In the genomic region with DNA sequence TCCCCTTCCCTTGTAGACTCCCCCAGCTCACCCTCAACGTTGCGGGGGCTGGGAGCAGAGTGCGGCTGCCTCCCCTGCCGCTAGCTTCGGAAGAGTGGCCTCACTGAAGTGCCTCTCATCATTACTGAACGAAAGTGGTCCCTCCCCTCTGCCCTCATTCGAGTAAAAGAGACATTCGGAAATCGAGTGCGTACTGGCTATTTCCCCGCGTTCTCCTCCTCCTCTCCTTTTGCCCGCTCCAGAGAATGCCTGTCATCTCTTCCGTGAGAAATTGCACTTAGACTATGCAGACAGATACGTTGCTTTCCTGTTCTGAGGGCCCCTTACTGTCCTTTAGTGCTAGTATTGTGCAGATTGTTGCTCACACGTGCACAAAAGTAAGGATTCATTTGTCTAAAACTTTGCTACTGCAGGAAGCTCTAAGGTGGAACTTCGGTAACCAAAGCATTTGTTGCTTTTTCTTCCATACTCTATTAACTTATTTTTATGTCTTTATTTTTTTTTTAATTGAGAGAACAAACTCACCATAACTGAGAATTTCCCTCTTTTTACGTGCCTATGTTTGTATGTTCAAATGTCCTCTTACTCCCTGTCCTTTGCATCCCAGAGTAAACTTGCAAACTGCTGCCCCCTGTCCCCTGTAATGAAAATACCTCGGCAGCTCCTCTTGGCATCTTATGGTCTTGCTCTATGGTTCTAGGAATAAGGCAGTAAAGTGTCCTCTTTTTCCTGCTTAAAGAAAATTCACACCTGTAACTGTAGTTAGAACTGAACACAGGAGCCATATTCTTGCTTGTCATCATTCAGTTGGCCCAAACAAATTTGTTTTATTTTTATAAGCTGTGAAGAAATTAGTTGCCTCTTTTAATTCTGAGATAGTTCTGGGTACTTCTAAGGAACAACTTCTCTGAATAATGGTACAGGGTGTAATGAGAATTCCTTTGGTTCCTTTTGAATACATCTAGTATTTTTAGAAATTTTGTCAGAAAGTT, we compare ENCODE assay signal across 9 cellular contexts. TPM values are rescaled to one million over a fixed set of nuclear protein-coding genes. Genes with fewer than 3 reads are reported as not detected.
A peak's percentile ranks its signal among the peaks of the same experiment; 100 is the strongest.
DNase-seq lines count a peak whose midpoint lies in the region; ATAC-seq, FAIRE-seq and TF ChIP-seq lines count a peak whose summit lies in the region.
"Had no signal": no experiment of that assay in that cellular context is flagged by ENCODE, and none has a peak within 500 bp of the region (broad histone marks: within the 10 kb centered on the region; RNA-seq: fewer than 3 reads in every experiment).

No MANE protein-coding gene starts in this region.

- H3K79me2 ChIP-seq in endothelial cell of umbilical vein (ENCODE audit: control insufficient read depth, insufficient read depth, low read length) = peaks cover 53% of the 10 kb centered on the region

- H3K27me3 Mint-ChIP-seq in activated B cell treated with CpG ODN at 0.5 μM for 24 hours = peaks cover 2% of the 10 kb centered on the region

- ATAC-seq in GM18511 (IDR thresholded peaks at IDR 0.05; ENCODE audit: unreplicated experiment) (peak; percentile 45), HG03066 (IDR thresholded peaks at IDR 0.05; ENCODE audit: low read depth, unreplicated experiment) (peak; percentile 30), activated B cell treated with CpG ODN at 0.5 μM for 24 hours (ENCODE audit: low read depth) (peak; percentile 53)

- no peaks in the 10 kb centered on the region for H3K27me3 ChIP-seq in endothelial cell of umbilical vein (ENCODE audit: control insufficient read depth in 2 of 2, insufficient read depth in 2 of 2, low read length in 2 of 2)
- H3K27me3 ChIP-seq in tibial artery = no peaks in the 10 kb centered on the region

- peaks cover 9% of the 10 kb centered on the region for H3K36me3 Mint-ChIP-seq in activated B cell treated with CpG ODN at 0.5 μM for 24 hours (ENCODE audit: low read depth)

- peaks cover 14% of the 10 kb centered on the region for H3K4me1 ChIP-seq in endothelial cell of umbilical vein (ENCODE audit: control insufficient read depth, extremely low read depth, insufficient read depth, low read length)
- peaks cover 0 to 26% (median 13%) of the 10 kb centered on the region in 4 donors for H3K4me1 ChIP-seq in tibial artery

- peaks cover 44% of the 10 kb centered on the region for H3K4me1 Mint-ChIP-seq in activated B cell treated with CpG ODN at 0.5 μM for 24 hours

- peak overlapping the region; percentile 90 for H3K4me3 Mint-ChIP-seq in activated B cell treated with CpG ODN at 0.5 μM for 24 hours

- H3K9ac ChIP-seq in endothelial cell of umbilical vein (replicated peaks; ENCODE audit: extremely low read depth, insufficient read depth, low read length) = peak overlapping the region; percentile 71

- H3K27ac Mint-ChIP-seq in activated B cell treated with CpG ODN at 0.5 μM for 24 hours = peak overlapping the region; percentile 83

- POLR2A ChIA-PET in activated B cell treated with CpG ODN at 0.5 μM for 24 hours (lab: Charles Lee) = interaction anchor here (1.4 kb wide), 1 partner anchor 281 kb away, joined by 3 read pairs; a partner anchor contains a TSS
- POLR2A ChIA-PET in endothelial cell of umbilical vein (lab: Charles Lee) = interaction anchor here (0.6 to 0.8 kb wide), 3 partner anchors 19 to 282 kb away, joined by 3 read pairs; a partner anchor contains a TSS

- intact Hi-C loops in activated B cell treated with CpG ODN at 0.5 μM for 24 hours (cut with micrococcal nuclease) = loop anchor here (1.0 to 5.0 kb wide), 4 partner anchors 35 to 380 kb away; a partner anchor contains a TSS
- intact Hi-C loops in endothelial cell of umbilical vein (cut with micrococcal nuclease) = loop anchor here (1.0 to 2.0 kb wide), 3 partner anchors 20 to 382 kb away; no protein-coding TSS in a partner anchor
- intact Hi-C loops in tibial artery (cut with DNase I; ENCODE audit: low total_unique reads) = no loop called here

- no peaks in the 10 kb centered on the region for H3K9me3 Mint-ChIP-seq in activated B cell treated with CpG ODN at 0.5 μM for 24 hours

- FAIRE-seq in endothelial cell of umbilical vein (lab: Jason Lieb, UNC) = peak; percentile 77
- FAIRE-seq: colon had no signal

- H3K4me3 ChIP-seq in endothelial cell of umbilical vein (replicated peaks in 1 of 3; ENCODE audit: insufficient read depth in 1 of 3, low read depth in 1 of 3, low read length in 3 of 3) (peak overlapping the region; percentile 80 to 88 (median 80)), tibial artery (peak overlapping the region; percentile 99 to 100)

- TF ChIP-seq CTCF in C4-2B (conservative IDR thresholded peaks at IDR 0.05) = peak; percentile 79
- no peak for TF ChIP-seq CTCF in activated B cell treated with CpG ODN at 0.5 μM for 24 hours (IDR thresholded peaks at IDR 0.05)
- TF ChIP-seq CTCF in endothelial cell of umbilical vein (IDR thresholded peaks at IDR 0.05; ENCODE audit: extremely low read depth in 1 of 2, insufficient read depth in 1 of 2, low read depth in 1 of 2, low read length in 2 of 2) = peak; percentile 43 to 66
- peak; percentile 31 to 59 for TF ChIP-seq CTCF in tibial artery (IDR thresholded peaks at IDR 0.05)

- H2AFZ ChIP-seq in endothelial cell of umbilical vein (ENCODE audit: low read depth, low read length) = peak overlapping the region; percentile 94

- TF ChIP-seq POLR2A in endothelial cell of umbilical vein (IDR thresholded peaks at IDR 0.05; ENCODE audit: low read depth, low read length) = no peak

- H3K27ac ChIP-seq in C4-2B = peak overlapping the region; percentile 92
- peak overlapping the region; percentile 49 for H3K27ac ChIP-seq in endothelial cell of umbilical vein (ENCODE audit: insufficient read depth, low read depth, low read length)
- H3K27ac ChIP-seq in tibial artery = peak overlapping the region; percentile 91 to 94

- CTCF ChIA-PET in activated B cell treated with CpG ODN at 0.5 μM for 24 hours (lab: Charles Lee) (interaction anchor here (2.3 kb wide), 1 partner anchor 62 kb away, joined by 8 read pairs; no protein-coding TSS in a partner anchor), endothelial cell of umbilical vein (lab: Charles Lee) (interaction anchor here (0.6 to 4.4 kb wide), 21 partner anchors 9 to 473 kb away, joined by 3 to 41 read pairs (median 3); a partner anchor contains a TSS)

- H4K20me1 ChIP-seq in endothelial cell of umbilical vein (replicated peaks; ENCODE audit: control insufficient read depth, extremely low read depth, insufficient read depth, low read length) = peaks cover 4% of the 10 kb centered on the region

- no peaks in the 10 kb centered on the region for H3K36me3 ChIP-seq in endothelial cell of umbilical vein (ENCODE audit: control insufficient read depth in 2 of 2, extremely low read depth in 1 of 2, insufficient read depth in 2 of 2, low read length in 2 of 2)
- H3K36me3 ChIP-seq in tibial artery = no peaks in the 10 kb centered on the region

- H3K9me3 ChIP-seq in endothelial cell of umbilical vein (replicated peaks; ENCODE audit: control insufficient read depth, insufficient read depth, low read length) = no peaks in the 10 kb centered on the region
- no peaks in the 10 kb centered on the region for H3K9me3 ChIP-seq in tibial artery

- H3K9me1 ChIP-seq in endothelial cell of umbilical vein (replicated peaks; ENCODE audit: control insufficient read depth, extremely low read depth, insufficient read depth, low read length) = no peaks in the 10 kb centered on the region

- TSS peak; percentile 26 for BruUV-seq in endothelial cell of umbilical vein (replicated peaks; lab: Mats Ljungman, UMichigan)

- peak overlapping the region; percentile 90 for H3K4me2 ChIP-seq in endothelial cell of umbilical vein (ENCODE audit: insufficient read depth, low read length)

- dilution Hi-C loops in endothelial cell of umbilical vein (cut with MboI; ENCODE audit: extremely low pct_ligation_motif_present, low sequenced_read_pairs) = no loop called here

- DNase-seq in NCI-H2227 (lab: John Stamatoyannopoulos, UW; ENCODE audit: unreplicated experiment) = peak; percentile 50
- DNase-seq in activated B cell treated with CpG ODN at 0.5 μM for 24 hours = no peak
- peak; percentile 78 for DNase-seq in endothelial cell of umbilical vein (ENCODE audit: low read depth, low spot score)
- peak; percentile 75 for DNase-seq in midbrain (lab: John Stamatoyannopoulos, UW)
- DNase-seq in tibial artery = peak in 1 of 2 donors; percentile 33

TF ChIP-seq in endothelial cell of umbilical vein, 7 proteins besides CTCF, POLR2A, EP300 and RAD21:
- no peak for TF ChIP-seq GATA2 (IDR thresholded peaks at IDR 0.05; ENCODE audit: insufficient read depth, insufficient read length, low read depth, low read length)
- no peak for TF ChIP-seq FOS (IDR thresholded peaks at IDR 0.05; ENCODE audit: borderline replicate concordance, insufficient read depth, low read length)
- TF ChIP-seq POLR2AphosphoS5 (IDR thresholded peaks at IDR 0.05; ENCODE audit: insufficient read depth, low read depth, low read length) = no peak
- TF ChIP-seq, protein P1, sequence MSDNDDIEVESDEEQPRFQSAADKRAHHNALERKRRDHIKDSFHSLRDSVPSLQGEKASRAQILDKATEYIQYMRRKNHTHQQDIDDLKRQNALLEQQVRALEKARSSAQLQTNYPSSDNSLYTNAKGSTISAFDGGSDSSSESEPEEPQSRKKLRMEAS (IDR thresholded peaks at IDR 0.05; ENCODE audit: insufficient read depth, insufficient read length) = no peak
- TF ChIP-seq EZH2 (IDR thresholded peaks at IDR 0.05; ENCODE audit: borderline replicate concordance, low read depth, low read length, severe bottlenecking) = no peak
- no peak for TF ChIP-seq MYC (IDR thresholded peaks at IDR 0.05; ENCODE audit: low read depth, low read length)
- TF ChIP-seq JUN (IDR thresholded peaks at IDR 0.05; ENCODE audit: borderline replicate concordance, insufficient read depth, insufficient read length, low read depth) = no peak

RNA-seq across cellular contexts. Expression of a gene that starts 1.1 kb away (rescaled TPM):
- total RNA-seq in activated B cell treated with CpG ODN at 0.5 μM for 24 hours = 50.6 and 66.5 TPM in 2 replicates
- 32.2 and 42.3 TPM in 2 replicates for total RNA-seq in endothelial cell of umbilical vein
- 7.2 and 10.8 TPM in 2 replicates for polyA plus RNA-seq in endothelial cell of umbilical vein
- polyA plus RNA-seq in endothelial cell of umbilical vein (2011; cell fraction: cytosol; rRNA removed) = 9.2 and 11.1 TPM in 2 replicates
- polyA plus RNA-seq in endothelial cell of umbilical vein (2011; cell fraction: nucleus; rRNA removed) = 45.7 and 57.4 TPM in 2 replicates
- polyA plus RNA-seq in endothelial cell of umbilical vein (2012) = 12.8 and 16.1 TPM in 2 replicates
- 29.3 and 45.7 TPM in 2 replicates for polyA minus RNA-seq in endothelial cell of umbilical vein
- 6.6 TPM for polyA minus RNA-seq in endothelial cell of umbilical vein (2011; cell fraction: cytosol; rRNA and poly(A)+ RNA removed)
- polyA minus RNA-seq in endothelial cell of umbilical vein (2011; cell fraction: nucleus; rRNA and poly(A)+ RNA removed) = 83.8 and 105 TPM in 2 replicates
